8 cellular contexts compared by ENCODE assay signal in genomic region chr17:35089846-35090193, GRCh38. TPM values are rescaled to one million over a fixed set of nuclear protein-coding genes. Genes with fewer than 3 reads are reported as not detected.
DNase-seq lines count a peak whose midpoint lies in the region; ATAC-seq and TF ChIP-seq lines count a peak whose summit lies in the region.

No MANE protein-coding gene starts in this region.

- ATAC-seq in HG03095 (IDR thresholded peaks at IDR 0.05; ENCODE audit: unreplicated experiment) (peak; percentile 15), lower lobe of right lung (peak; percentile 31 to 54), HG02970 (IDR thresholded peaks at IDR 0.05; ENCODE audit: low FRiP score, unreplicated experiment) (no peak)
- ATAC-seq in stimulated activated naive CD8-positive, alpha-beta T cell treated with anti-CD3 and anti-CD28 coated beads, Interleukin-15, Interleukin-2, amounts not matched to agents 100 U/mL and 50 U/mL, for 24 hours: peak; percentile 1

- TF ChIP-seq CTCF in GM06990 (IDR thresholded peaks at IDR 0.05; ENCODE audit: insufficient read depth, low read length, poor library complexity, severe bottlenecking) (no peak), lower lobe of right lung (IDR thresholded peaks at IDR 0.05) (no peak)

- DNase-seq in GM06990 (ENCODE audit: extremely low read depth, insufficient read length) (no peak), SW480 (ENCODE audit: low spot score) (peak; percentile 91), lower lobe of right lung (peak; percentile 54), NCI-H1105 (lab: John Stamatoyannopoulos, UW) (no peak)
- DNase-seq in stimulated activated naive CD8-positive, alpha-beta T cell treated with anti-CD3 and anti-CD28 coated beads, Interleukin-15, Interleukin-2, amounts not matched to agents 100 U/mL and 50 U/mL, for 24 hours: peak; percentile 60

- peak overlapping the region; percentile 69 for H3K27ac ChIP-seq in cingulate gyrus (ENCODE audit: low read depth, low read length)
- peak overlapping the region; percentile 93 for H3K27ac ChIP-seq in lower lobe of right lung

- H3K27me3 ChIP-seq in GM06990 (replicated peaks; ENCODE audit: control insufficient read depth, insufficient read depth, low read length) (no peaks in the 10 kb centered on the region), lower lobe of right lung (ENCODE audit: low read depth) (no peaks in the 10 kb centered on the region)

- peaks cover 24% of the 10 kb centered on the region for H3K4me1 ChIP-seq in lower lobe of right lung

- intact Hi-C loops in lower lobe of right lung (cut with DNase I): no loop called here

- H3K4me3 ChIP-seq in GM06990 (replicated peaks; ENCODE audit: low read depth, low read length): peak overlapping the region; percentile 57
- H3K4me3 ChIP-seq in lower lobe of right lung: peak overlapping the region; percentile 92

- no peaks in the 10 kb centered on the region for H3K9me3 ChIP-seq in lower lobe of right lung

- H3K36me3 ChIP-seq in GM06990 (ENCODE audit: control insufficient read depth, insufficient read depth, low read length) (no peaks in the 10 kb centered on the region), lower lobe of right lung (no peaks in the 10 kb centered on the region)

RNA-seq across cellular contexts. Expression of gene RFFL, which starts 26.3 kb away (rescaled TPM):
- 27.6 TPM for total RNA-seq in lower lobe of right lung

RNA-seq across cellular contexts. Expression of gene RAD51D, which starts 29.8 kb away (rescaled TPM):
- total RNA-seq in lower lobe of right lung: 13.2 TPM

RNA-seq across cellular contexts. Expression of gene FNDC8, which starts 31.6 kb away (rescaled TPM):
- not detected for total RNA-seq in lower lobe of right lung

RNA-seq across cellular contexts. Expression of gene NLE1, which starts 52.3 kb away (rescaled TPM):
- 9.0 TPM for total RNA-seq in lower lobe of right lung

RNA-seq across cellular contexts. Expression of gene UNC45B, which starts 57.8 kb away (rescaled TPM):
- 0.77 TPM for total RNA-seq in lower lobe of right lung

Comparison
In these comparisons a context has a peak if more than half of its experiments do, and no peak if none do; other contexts are left out.
1. DNase-seq: peak in SW480 (single experiment), lower lobe of right lung (single experiment) and stimulated activated naive CD8-positive, alpha-beta T cell treated with anti-CD3 and anti-CD28 coated beads, Interleukin-15, Interleukin-2, amounts not matched to agents 100 U/mL and 50 U/mL, for 24 hours (single experiment); none in GM06990 (single experiment) and NCI-H1105 (single experiment).